19 cellular contexts compared by ENCODE assay signal in the genomic region with DNA sequence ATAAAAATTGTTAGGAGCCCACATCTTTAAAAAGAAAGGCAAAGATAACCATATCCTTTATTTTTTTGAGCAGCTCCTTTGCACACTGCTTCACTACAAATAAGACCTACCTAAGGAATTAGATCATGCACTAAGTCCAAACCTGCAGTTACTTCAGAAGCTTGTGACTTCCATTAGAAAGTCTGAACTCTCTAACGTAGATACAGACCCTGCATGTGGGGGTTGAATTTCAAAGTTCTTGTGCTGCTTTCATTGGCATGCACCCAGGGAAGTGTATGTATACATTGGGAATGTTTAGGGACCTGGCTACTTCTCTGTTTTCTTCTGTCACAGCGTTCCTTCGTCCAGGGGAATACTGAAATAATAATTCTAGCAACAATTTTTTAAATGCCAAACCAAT. TPM values are rescaled to one million over a fixed set of nuclear protein-coding genes. Genes with fewer than 3 reads are reported as not detected.
"Had no signal": no experiment of that assay in that cellular context is flagged by ENCODE, and none has a peak within 500 bp of the region (broad histone marks: within the 10 kb centered on the region; RNA-seq: fewer than 3 reads in every experiment).

No MANE protein-coding gene starts in this region.

- H3K27me3 ChIP-seq: breast epithelium, foreskin keratinocyte, neural progenitor cell, suprapubic skin had no signal

- H3K36me3 ChIP-seq: breast epithelium, neural progenitor cell, prostate gland, suprapubic skin, WERI-Rb-1 had no signal

- H3K27ac ChIP-seq: breast epithelium, foreskin keratinocyte, neural progenitor cell, prostate gland, suprapubic skin, WERI-Rb-1 had no signal

- H3K9ac ChIP-seq: neural progenitor cell had no signal

- H3K4me1 ChIP-seq: breast epithelium, neural progenitor cell, prostate gland had no signal

- H3K4me2 ChIP-seq: neural progenitor cell had no signal

- H3K9me3 ChIP-seq: breast epithelium, prostate gland, suprapubic skin had no signal

- H2AFZ ChIP-seq: neural progenitor cell had no signal

- H3K4me3 ChIP-seq: breast epithelium, neural progenitor cell, prostate gland, suprapubic skin had no signal

- DNase-seq: activated CD4-positive, alpha-beta T cell treated with anti-CD3 and anti-CD28 coated beads for 1 hour; activated gamma-delta T cell; amygdala; effector memory CD4-positive, alpha-beta T cell; foreskin keratinocyte; hypothalamus; kidney glomerular epithelial cell; left ventricle myocardium superior; naive B cell; right cardiac atrium; small intestine; stimulated activated CD4-positive, alpha-beta T cell treated with anti-CD3 and anti-CD28 coated beads, Interleukin-15, amount 100 ng/mL, for 24 hours; stimulated activated CD4-positive, alpha-beta T cell treated with anti-CD3 and anti-CD28 coated beads, Interleukin-2, amount 100 ng/mL, for 48 hours; T-helper 17 cell; WERI-Rb-1 had no signal

RNA-seq across cellular contexts. Expression of a gene that starts 36.2 kb away (rescaled TPM):
- total RNA-seq: T-helper 17 cell had no signal
